Comparison of ENCODE assay signal across 20 cellular contexts in genomic region chr12:21939435-21939834, GRCh38. TPM values are rescaled to one million over a fixed set of nuclear protein-coding genes. Genes with fewer than 3 reads are reported as not detected.
A peak's percentile ranks its signal among the peaks of the same experiment; 100 is the strongest.
DNase-seq lines count a peak whose midpoint lies in the region; ATAC-seq and TF ChIP-seq lines count a peak whose summit lies in the region.
"Had no signal": no experiment of that assay in that cellular context is flagged by ENCODE, and none has a peak within 500 bp of the region (broad histone marks: within the 10 kb centered on the region; RNA-seq: fewer than 3 reads in every experiment).

No MANE protein-coding gene starts in this region.

- H3K4me3 Mint-ChIP-seq in stimulated activated naive CD8-positive, alpha-beta T cell treated with anti-CD3 and anti-CD28 coated beads, Interleukin-15, amount 100 ng/mL, for 72 hours, result no peak overlapping the region
- H3K4me3 Mint-ChIP-seq: activated naive CD4-positive, alpha-beta T cell treated with anti-CD3 and anti-CD28 coated beads for 36 hours had no signal

- 38% methylated on average over 4 of the region's 4 CpGs for WGBS in esophagus muscularis mucosa
- 80% methylated on average over 4 of the region's 4 CpGs for WGBS in thyroid gland, 2 donors

- H3K9me3 ChIP-seq in esophagus muscularis mucosa (no peaks in the 10 kb centered on the region), left lung (no peaks in the 10 kb centered on the region), skeletal muscle tissue (ENCODE audit: control insufficient read depth in 3 of 3, low read length in 3 of 3) (no peaks in the 10 kb centered on the region), thyroid gland (no peaks in the 10 kb centered on the region)
- H3K9me3 ChIP-seq: Peyer's patch had no signal

- TF ChIP-seq POLR2A in esophagus muscularis mucosa (IDR thresholded peaks at IDR 0.05; ENCODE audit: low read depth) (no peak), thyroid gland (IDR thresholded peaks at IDR 0.05) (no peak)

- intact Hi-C loops in esophagus muscularis mucosa (cut with DNase I) (no loop called here), left lung (cut with DNase I) (no loop called here), thyroid gland (cut with DNase I) (no loop called here)

- peak; percentile 95 for DNase-seq in NCI-H2171 treated with DMSO at 0.1 percent for 48 hours (lab: John Stamatoyannopoulos, UW)
- DNase-seq in esophagus muscularis mucosa (ENCODE audit: extremely low spot score), result no peak
- DNase-seq in left lung, result no peak
- no peak for DNase-seq in stimulated activated naive CD8-positive, alpha-beta T cell treated with anti-CD3 and anti-CD28 coated beads, Interleukin-15, amount 100 ng/mL, for 72 hours
- no peak for DNase-seq in GM19238 (ENCODE audit: insufficient read length, low spot score)
- no peak for DNase-seq in thyroid gland
- DNase-seq: activated CD4-positive, CD25-positive, alpha-beta regulatory T cell treated with anti-CD3 and anti-CD28 coated beads, Interleukin-2, amount 50 U/mL, for 72 hours; activated CD8-positive, alpha-beta memory T cell treated with anti-CD3 and anti-CD28 coated beads, Interleukin-2, amount 50 U/mL, for 4 hours; activated naive CD4-positive, alpha-beta T cell treated with anti-CD3 and anti-CD28 coated beads for 36 hours; COR-L47; effector memory CD4-positive, alpha-beta T cell; foreskin melanocyte; NCI-H1092 treated with DMSO at 0.1 percent for 48 hours; NCI-H345; Peyer's patch; stimulated activated naive CD4-positive, alpha-beta T cell treated with Interleukin-2 at 50 U/mL for 16 hours had no signal

- TF ChIP-seq CTCF in esophagus muscularis mucosa (IDR thresholded peaks at IDR 0.05) (no peak), left lung (IDR thresholded peaks at IDR 0.05) (no peak), thyroid gland (IDR thresholded peaks at IDR 0.05) (no peak)

- peaks cover 19% of the 10 kb centered on the region for H3K4me1 Mint-ChIP-seq in stimulated activated naive CD8-positive, alpha-beta T cell treated with anti-CD3 and anti-CD28 coated beads, Interleukin-15, amount 100 ng/mL, for 72 hours

- peak; percentile 4 for ATAC-seq in left lung
- no peak for ATAC-seq in stimulated activated naive CD8-positive, alpha-beta T cell treated with anti-CD3 and anti-CD28 coated beads, Interleukin-15, amount 100 ng/mL, for 72 hours
- no peak for ATAC-seq in GM21825 (IDR thresholded peaks at IDR 0.05; ENCODE audit: unreplicated experiment)

- H3K9ac ChIP-seq in skeletal muscle tissue (ENCODE audit: low read depth in 1 of 3, low read length in 3 of 3), result peak overlapping the region; percentile 82 to 95 (median 90)

- peaks cover 0 to 25% (median 23%) of the 10 kb centered on the region in 4 donors for H3K4me1 ChIP-seq in esophagus muscularis mucosa
- no peaks in the 10 kb centered on the region for H3K4me1 ChIP-seq in left lung
- peaks cover 9 to 14% (median 11%) of the 10 kb centered on the region in 3 donors for H3K4me1 ChIP-seq in skeletal muscle tissue (ENCODE audit: control insufficient read depth in 3 of 3, insufficient read depth in 3 of 3, low read length in 3 of 3)
- no peaks in the 10 kb centered on the region for H3K4me1 ChIP-seq in thyroid gland

- TF ChIP-seq EP300 in esophagus muscularis mucosa (IDR thresholded peaks at IDR 0.05), result no peak

- peaks cover 63% of the 10 kb centered on the region for H3K27me3 Mint-ChIP-seq in stimulated activated naive CD8-positive, alpha-beta T cell treated with anti-CD3 and anti-CD28 coated beads, Interleukin-15, amount 100 ng/mL, for 72 hours

- no peaks in the 10 kb centered on the region for H3K9me3 Mint-ChIP-seq in stimulated activated naive CD8-positive, alpha-beta T cell treated with anti-CD3 and anti-CD28 coated beads, Interleukin-15, amount 100 ng/mL, for 72 hours
- H3K9me3 Mint-ChIP-seq: activated naive CD4-positive, alpha-beta T cell treated with anti-CD3 and anti-CD28 coated beads for 36 hours had no signal

- H3K36me3 ChIP-seq in esophagus muscularis mucosa (peaks cover 4 to 20% (median 8%) of the 10 kb centered on the region in 4 donors), left lung (no peaks in the 10 kb centered on the region), skeletal muscle tissue (ENCODE audit: control insufficient read depth in 3 of 3, insufficient read depth in 3 of 3, low read length in 3 of 3) (peaks cover 3 to 10% (median 5%) of the 10 kb centered on the region in 3 donors), thyroid gland (no peaks in the 10 kb centered on the region)
- H3K36me3 ChIP-seq: Peyer's patch had no signal

- peak overlapping the region; percentile 86 to 87 (median 86) for H3K27ac ChIP-seq in esophagus muscularis mucosa (replicated peaks in 1 of 4)
- peak overlapping the region in 1 of 2 donors; percentile 90 for H3K27ac ChIP-seq in left lung
- H3K27ac ChIP-seq in skeletal muscle tissue (ENCODE audit: low read depth, low read length), result peak overlapping the region; percentile 92
- H3K27ac ChIP-seq in thyroid gland, result no peak overlapping the region

- no peak overlapping the region for H3K27ac Mint-ChIP-seq in stimulated activated naive CD8-positive, alpha-beta T cell treated with anti-CD3 and anti-CD28 coated beads, Interleukin-15, amount 100 ng/mL, for 72 hours
- H3K27ac Mint-ChIP-seq: activated naive CD4-positive, alpha-beta T cell treated with anti-CD3 and anti-CD28 coated beads for 36 hours; IgD-negative memory B cell had no signal

- H3K27me3 ChIP-seq in esophagus muscularis mucosa, result peaks cover 0 to 4% (median 0%) of the 10 kb centered on the region in 4 donors
- H3K27me3 ChIP-seq in left lung, result peaks cover 0 to 48% of the 10 kb centered on the region in 2 donors
- no peaks in the 10 kb centered on the region for H3K27me3 ChIP-seq in skeletal muscle tissue (ENCODE audit: control insufficient read depth in 3 of 3, insufficient read depth in 3 of 3, low read length in 3 of 3)
- no peaks in the 10 kb centered on the region for H3K27me3 ChIP-seq in thyroid gland

- H3K4me3 ChIP-seq in esophagus muscularis mucosa (peak overlapping the region; percentile 58 to 67 (median 62)), left lung (no peak overlapping the region), skeletal muscle tissue (ENCODE audit: low read length in 3 of 3) (peak overlapping the region; percentile 71 to 84 (median 80)), thyroid gland (replicated peaks in 1 of 3) (no peak overlapping the region)

RNA-seq across cellular contexts. Expression of gene ABCC9, which starts 1.8 kb away (rescaled TPM):
- 10 to 100 TPM; 44.1 to 58.6 (median 50.9) TPM for total RNA-seq in esophagus muscularis mucosa
- total RNA-seq in left lung, result 10 to 100 TPM; 14.1 to 30.5 TPM
- total RNA-seq in skeletal muscle tissue, result 111 TPM
- total RNA-seq in thyroid gland, result 10 to 100 TPM; 10.5 to 46.8 (median 26.0) TPM
- total RNA-seq: activated naive CD4-positive, alpha-beta T cell treated with anti-CD3 and anti-CD28 coated beads for 36 hours; T-helper 1 cell treated with Interleukin-12 subunit alpha and Interleukin-12 subunit beta and Interleukin-4 antibody, amounts not matched to agents 30 ng/mL and 1 ng/mL, for 36 hours had no signal

Comparison
In these comparisons a context has a peak if more than half of its experiments do, and no peak if none do; other contexts are left out.
1. H3K27ac ChIP-seq: peak in esophagus muscularis mucosa (4 of 4) and skeletal muscle tissue (single experiment); none in thyroid gland (0 of 3).
2. H3K4me3 ChIP-seq: peak in esophagus muscularis mucosa (4 of 4) and skeletal muscle tissue (3 of 3); none in left lung (0 of 2) and thyroid gland (0 of 3).